ENCODE assay signal across 36 cellular contexts in genomic region chr7:158139499-158139898, GRCh38.
"Had no signal": no experiment of that assay in that cellular context is flagged by ENCODE, and none has a peak within 500 bp of the region (broad histone marks: within the 10 kb centered on the region; RNA-seq: fewer than 3 reads in every experiment).

No MANE protein-coding gene starts in this region.

- ATAC-seq: activated CD8-positive, alpha-beta T cell treated with anti-CD3 and anti-CD28 coated beads for 36 hours; activated naive CD4-positive, alpha-beta T cell treated with anti-CD3 and anti-CD28 coated beads, Interleukin-2, amount 50 U/mL, for 72 hours; activated T-cell treated with anti-CD3 and anti-CD28 coated beads, Interleukin-2, amount 50 U/mL, for 4 hours; activated T-cell treated with anti-CD3 and anti-CD28 coated beads, Interleukin-2, amount 50 U/mL, for 72 hours; activated T-helper 17 cell treated with anti-CD3 and anti-CD28 coated beads, Interleukin-2, amount 50 U/mL, for 72 hours; body of pancreas had no signal

- H3K4me1 ChIP-seq: adrenal gland, body of pancreas, breast epithelium had no signal

- H3K4me3 ChIP-seq: adrenal gland, body of pancreas, breast epithelium had no signal

- H3K9me3 Mint-ChIP-seq: activated CD8-positive, alpha-beta T cell treated with anti-CD3 and anti-CD28 coated beads for 36 hours; activated naive CD4-positive, alpha-beta T cell treated with anti-CD3 and anti-CD28 coated beads for 36 hours; activated naive CD4-positive, alpha-beta T cell treated with anti-CD3 and anti-CD28 coated beads, Interleukin-2, amount 50 U/mL, for 72 hours; activated naive CD8-positive, alpha-beta T cell treated with anti-CD3 and anti-CD28 coated beads for 36 hours; activated T-cell treated with anti-CD3 and anti-CD28 coated beads, Interleukin-2, amount 50 U/mL, for 4 hours; activated T-helper 17 cell treated with anti-CD3 and anti-CD28 coated beads, Interleukin-2, amount 50 U/mL, for 72 hours had no signal

- H3K36me3 ChIP-seq: adrenal gland, brain microvascular endothelial cell, breast epithelium had no signal

- H3K27ac ChIP-seq: adrenal gland, body of pancreas, brain microvascular endothelial cell, breast epithelium, VCaP had no signal

- FAIRE-seq: astrocyte, TTC549 had no signal

- H3K27me3 Mint-ChIP-seq: activated B cell treated with CpG ODN at 0.5 μM for 24 hours; activated CD4-positive, alpha-beta memory T cell treated with anti-CD3 and anti-CD28 coated beads for 36 hours; activated CD4-positive, alpha-beta T cell treated with anti-CD3 and anti-CD28 coated beads, Interleukin-2, amount 10 ng/mL, durations not matched to agents 24 days and 14 days; activated CD8-positive, alpha-beta T cell treated with anti-CD3 and anti-CD28 coated beads for 36 hours; activated naive CD8-positive, alpha-beta T cell treated with anti-CD3 and anti-CD28 coated beads for 36 hours; activated T-helper 17 cell treated with anti-CD3 and anti-CD28 coated beads, Interleukin-2, amount 50 U/mL, for 72 hours had no signal

- H3K4me1 Mint-ChIP-seq: activated B cell treated with CpG ODN at 0.5 μM for 24 hours; activated CD4-positive, alpha-beta T cell treated with anti-CD3 and anti-CD28 coated beads, Interleukin-2, amount 10 ng/mL, durations not matched to agents 24 days and 14 days; activated naive CD8-positive, alpha-beta T cell treated with anti-CD3 and anti-CD28 coated beads for 36 hours; activated T-helper 17 cell treated with anti-CD3 and anti-CD28 coated beads, Interleukin-2, amount 50 U/mL, for 72 hours had no signal

- H3K27ac Mint-ChIP-seq: activated B cell treated with CpG ODN at 0.5 μM for 24 hours; activated CD4-positive, alpha-beta memory T cell treated with anti-CD3 and anti-CD28 coated beads for 36 hours; activated CD4-positive, alpha-beta T cell treated with anti-CD3 and anti-CD28 coated beads, Interleukin-2, amount 10 ng/mL, durations not matched to agents 24 days and 14 days; activated CD8-positive, alpha-beta T cell treated with anti-CD3 and anti-CD28 coated beads for 36 hours; activated naive CD4-positive, alpha-beta T cell treated with anti-CD3 and anti-CD28 coated beads for 36 hours; activated naive CD4-positive, alpha-beta T cell treated with anti-CD3 and anti-CD28 coated beads, Interleukin-2, amount 50 U/mL, for 72 hours; activated naive CD8-positive, alpha-beta T cell treated with anti-CD3 and anti-CD28 coated beads for 36 hours; activated T-cell treated with anti-CD3 and anti-CD28 coated beads, Interleukin-2, amount 50 U/mL, for 72 hours; activated T-helper 1 cell treated with anti-CD3 and anti-CD28 coated beads, Interleukin-12 subunit alpha, Interleukin-12 subunit beta, Interleukin-2, Interleukin-4 antibody, amounts not matched to agents 30 ng/mL and 10 ng/mL and 1 ng/mL, durations not matched to agents 14 hours and 24 hours and 36 hours; activated T-helper 17 cell treated with anti-CD3 and anti-CD28 coated beads, Interleukin-2, amount 50 U/mL, for 72 hours; T-helper 1 cell treated with Interleukin-12 subunit alpha and Interleukin-12 subunit beta and Interleukin-4 antibody, amounts not matched to agents 30 μg/mL and 1 μg/mL, for 36 hours; T-helper 2 cell treated with Interferon-gamma antibody and Interleukin-4, amounts not matched to agents 5 μg/mL and 100 μg/mL, for 36 hours had no signal

- H3K36me3 Mint-ChIP-seq: activated CD4-positive, alpha-beta memory T cell treated with anti-CD3 and anti-CD28 coated beads for 36 hours; activated naive CD4-positive, alpha-beta T cell treated with anti-CD3 and anti-CD28 coated beads, Interleukin-2, amount 50 U/mL, for 72 hours; activated naive CD8-positive, alpha-beta T cell treated with anti-CD3 and anti-CD28 coated beads for 36 hours had no signal

- H3K9me3 ChIP-seq: adrenal gland, body of pancreas had no signal

- DNase-seq: activated B cell treated with CpG ODN at 0.5 μM for 24 hours; activated CD4-positive, alpha-beta memory T cell treated with anti-CD3 and anti-CD28 coated beads for 36 hours; activated CD4-positive, alpha-beta T cell treated with anti-CD3 and anti-CD28 coated beads for 4 hours; activated CD4-positive, alpha-beta T cell treated with anti-CD3 and anti-CD28 coated beads, Interleukin-2, amount 10 ng/mL, durations not matched to agents 24 days and 14 days; activated CD4-positive, alpha-beta T cell treated with anti-CD3 and anti-CD28 coated beads, Interleukin-2, amount 50 U/mL, for 1 hour; activated CD4-positive, alpha-beta T cell treated with anti-CD3 and anti-CD28 coated beads, Interleukin-2, amount 50 U/mL, for 4 hours; activated CD4-positive, CD25-positive, alpha-beta regulatory T cell treated with anti-CD3 and anti-CD28 coated beads, Interleukin-2, amount 50 U/mL, for 72 hours; activated CD8-positive, alpha-beta memory T cell treated with anti-CD3 and anti-CD28 coated beads, Interleukin-2, amount 50 U/mL, for 4 hours; activated CD8-positive, alpha-beta T cell treated with anti-CD3 and anti-CD28 coated beads for 36 hours; activated effector memory CD4-positive, alpha-beta T cell treated with anti-CD3 and anti-CD28 coated beads, Interleukin-2, amount 50 U/mL, for 16 hours; activated gamma-delta T cell treated with Interleukin-2 at 50 U/mL for 16 hours; activated naive CD4-positive, alpha-beta T cell; activated naive CD4-positive, alpha-beta T cell treated with anti-CD3 and anti-CD28 coated beads for 36 hours; activated naive CD4-positive, alpha-beta T cell treated with anti-CD3 and anti-CD28 coated beads, Interleukin-2, amount 50 U/mL, for 16 hours; activated naive CD8-positive, alpha-beta T cell treated with anti-CD3 and anti-CD28 coated beads for 36 hours; activated T-cell treated with anti-CD3 and anti-CD28 coated beads for 4 hours; activated T-cell treated with anti-CD3 and anti-CD28 coated beads, Interleukin-2, amount 50 U/mL, for 1 hour; activated T-cell treated with anti-CD3 and anti-CD28 coated beads, Interleukin-2, amount 50 U/mL, for 4 hours; activated T-cell treated with anti-CD3 and anti-CD28 coated beads, Interleukin-2, amount 50 U/mL, for 72 hours; adrenal gland; amniotic stem cell; body of pancreas; brain microvascular endothelial cell; central memory CD4-positive, alpha-beta T cell; T-helper 1 cell; T-helper 2 cell; T-helper 9 cell had no signal

- H3K4me3 Mint-ChIP-seq: activated B cell treated with CpG ODN at 0.5 μM for 24 hours; activated CD4-positive, alpha-beta memory T cell treated with anti-CD3 and anti-CD28 coated beads for 36 hours; activated CD4-positive, alpha-beta T cell treated with anti-CD3 and anti-CD28 coated beads, Interleukin-2, amount 10 ng/mL, durations not matched to agents 24 days and 14 days; activated CD8-positive, alpha-beta T cell treated with anti-CD3 and anti-CD28 coated beads for 36 hours; activated naive CD4-positive, alpha-beta T cell treated with anti-CD3 and anti-CD28 coated beads for 36 hours; activated naive CD8-positive, alpha-beta T cell treated with anti-CD3 and anti-CD28 coated beads for 36 hours; activated T-cell treated with anti-CD3 and anti-CD28 coated beads, Interleukin-2, amount 50 U/mL, for 4 hours; activated T-cell treated with anti-CD3 and anti-CD28 coated beads, Interleukin-2, amount 50 U/mL, for 72 hours; activated T-helper 1 cell treated with anti-CD3 and anti-CD28 coated beads, Interleukin-12 subunit alpha, Interleukin-12 subunit beta, Interleukin-2, Interleukin-4 antibody, amounts not matched to agents 30 ng/mL and 10 ng/mL and 1 ng/mL, durations not matched to agents 14 hours and 24 hours and 36 hours; activated T-helper 17 cell treated with anti-CD3 and anti-CD28 coated beads, Interleukin-2, amount 50 U/mL, for 72 hours; T-helper 1 cell treated with Interleukin-12 subunit alpha and Interleukin-12 subunit beta and Interleukin-4 antibody, amounts not matched to agents 30 μg/mL and 1 μg/mL, for 36 hours; T-helper 2 cell treated with Interferon-gamma antibody and Interleukin-4, amounts not matched to agents 5 μg/mL and 100 μg/mL, for 36 hours had no signal

- H3K27me3 ChIP-seq: adrenal gland, body of pancreas, brain microvascular endothelial cell, breast epithelium had no signal
